Comparison of ENCODE assay signal across 20 cellular contexts in genomic region chr1:164662462-164662861, GRCh38.
DNase-seq lines count a peak whose midpoint lies in the region; ATAC-seq and TF ChIP-seq lines count a peak whose summit lies in the region.
"Had no signal": no experiment of that assay in that cellular context is flagged by ENCODE, and none has a peak within 500 bp of the region (broad histone marks: within the 10 kb centered on the region; RNA-seq: fewer than 3 reads in every experiment).

No MANE protein-coding gene starts in this region.

- TF ChIP-seq POLR2A in esophagus muscularis mucosa (IDR thresholded peaks at IDR 0.05; ENCODE audit: low read depth) = no peak

- H2AFZ ChIP-seq in PC-9 (no peak overlapping the region), neural progenitor cell (replicated peaks) (no peak overlapping the region)
- H2AFZ ChIP-seq: GM23248 had no signal

- intact Hi-C loops in Caco-2 (cut with micrococcal nuclease; ENCODE audit: unreplicated experiment) = loop anchor here (5.0 kb wide), 3 partner anchors 35 to 145 kb away; partner anchors contain the start of gene PBX1
- intact Hi-C loops in PC-9 (cut with micrococcal nuclease; ENCODE audit: unreplicated experiment) = loop anchor here (5.0 kb wide), 1 partner anchor 45 kb away; no protein-coding TSS in a partner anchor
- intact Hi-C loops in esophagus muscularis mucosa (cut with DNase I) = no loop called here
- intact Hi-C loops in upper lobe of right lung (cut with DNase I) = no loop called here

- H4K20me1 ChIP-seq in PC-9 (ENCODE audit: insufficient read depth) (no peaks in the 10 kb centered on the region), neural progenitor cell (ENCODE audit: low read depth) (peaks cover 76% of the 10 kb centered on the region)

- H3K9me2 ChIP-seq in PC-9 (ENCODE audit: insufficient read depth) = no peaks in the 10 kb centered on the region

- no peak overlapping the region for H3K4me2 ChIP-seq in PC-9
- H3K4me2 ChIP-seq in neural progenitor cell = no peak overlapping the region
- H3K4me2 ChIP-seq: KMS-11 had no signal

- H3K4me3 ChIP-seq in Caco-2 (ENCODE audit: low read depth, low read length) (no peak overlapping the region), PC-9 (no peak overlapping the region), esophagus muscularis mucosa (no peak overlapping the region), neural progenitor cell (no peak overlapping the region), upper lobe of right lung (no peak overlapping the region)
- H3K4me3 ChIP-seq: GM23248, MG63 had no signal

- no peaks in the 10 kb centered on the region for H3K36me3 ChIP-seq in Caco-2 (ENCODE audit: control insufficient read depth, insufficient read depth, low read length)
- no peaks in the 10 kb centered on the region for H3K36me3 ChIP-seq in PC-9 (ENCODE audit: low read depth)
- no peaks in the 10 kb centered on the region for H3K36me3 ChIP-seq in esophagus muscularis mucosa
- H3K36me3 ChIP-seq in neural progenitor cell = no peaks in the 10 kb centered on the region
- no peaks in the 10 kb centered on the region for H3K36me3 ChIP-seq in upper lobe of right lung
- H3K36me3 ChIP-seq: BE2C, MG63 had no signal

- TF ChIP-seq CTCF in Caco-2 (IDR thresholded peaks at IDR 0.05; ENCODE audit: insufficient read depth in 1 of 2, low read depth in 1 of 2, low read length in 1 of 2, severe bottlenecking in 1 of 2, unreplicated experiment in 1 of 2) (no peak), PC-9 (conservative IDR thresholded peaks at IDR 0.05) (no peak), esophagus muscularis mucosa (IDR thresholded peaks at IDR 0.05) (peak in 2 of 3 experiments; percentile 14 to 26), neural progenitor cell (IDR thresholded peaks at IDR 0.05) (peak; percentile 8), upper lobe of right lung (IDR thresholded peaks at IDR 0.05) (no peak)

- H3K4me1 Mint-ChIP-seq in Caco-2 (ENCODE audit: low read depth, unreplicated experiment) (peaks cover 47% of the 10 kb centered on the region), neural progenitor cell (peaks cover 10% of the 10 kb centered on the region)

- no peak for ATAC-seq in HG03196 (IDR thresholded peaks at IDR 0.05; ENCODE audit: unreplicated experiment)
- ATAC-seq in HG03571 (IDR thresholded peaks at IDR 0.05; ENCODE audit: unreplicated experiment) = no peak
- ATAC-seq in upper lobe of right lung = no peak
- ATAC-seq: HepG2 had no signal

- no peak for TF ChIP-seq EP300 in esophagus muscularis mucosa (IDR thresholded peaks at IDR 0.05)

- H3K27me3 ChIP-seq in Caco-2 (replicated peaks; ENCODE audit: control insufficient read depth, insufficient read depth, low read length) (no peaks in the 10 kb centered on the region), PC-9 (ENCODE audit: insufficient read depth, low read depth) (no peaks in the 10 kb centered on the region), esophagus muscularis mucosa (no peaks in the 10 kb centered on the region), neural progenitor cell (no peaks in the 10 kb centered on the region), upper lobe of right lung (no peaks in the 10 kb centered on the region)
- H3K27me3 ChIP-seq: BE2C, MG63 had no signal

- H3K9me3 ChIP-seq in Caco-2 (no peaks in the 10 kb centered on the region), PC-9 (ENCODE audit: insufficient read depth, low read depth) (no peaks in the 10 kb centered on the region; the same call in 1 of the 2 replicates), esophagus muscularis mucosa (no peaks in the 10 kb centered on the region), neural progenitor cell (ENCODE audit: low read depth) (no peaks in the 10 kb centered on the region), upper lobe of right lung (no peaks in the 10 kb centered on the region)
- H3K9me3 ChIP-seq: BE2C, MG63 had no signal

- H3K9me3 Mint-ChIP-seq in Caco-2 (ENCODE audit: unreplicated experiment) = peaks cover 9% of the 10 kb centered on the region
- H3K9me3 Mint-ChIP-seq in neural progenitor cell = no peaks in the 10 kb centered on the region

- H3K27me3 Mint-ChIP-seq in Caco-2 (ENCODE audit: insufficient read depth, unreplicated experiment) = no peaks in the 10 kb centered on the region
- no peaks in the 10 kb centered on the region for H3K27me3 Mint-ChIP-seq in neural progenitor cell (ENCODE audit: insufficient read depth, low read depth)
- H3K27me3 Mint-ChIP-seq: CD4-positive, alpha-beta memory T cell had no signal

- 93% methylated on average over 4 of the region's 5 CpGs for WGBS in esophagus muscularis mucosa

- peak overlapping the region; percentile 73 for H3K27ac Mint-ChIP-seq in Caco-2 (ENCODE audit: unreplicated experiment)
- H3K27ac Mint-ChIP-seq in neural progenitor cell = no peak overlapping the region
- H3K27ac Mint-ChIP-seq: CD4-positive, alpha-beta memory T cell had no signal

- no peak overlapping the region for H3K4me3 Mint-ChIP-seq in Caco-2 (ENCODE audit: unreplicated experiment)
- H3K4me3 Mint-ChIP-seq in neural progenitor cell = no peak overlapping the region
- H3K4me3 Mint-ChIP-seq: CD4-positive, alpha-beta memory T cell had no signal

- H3K79me2 ChIP-seq in PC-9 (ENCODE audit: low read depth) = peaks cover 63% of the 10 kb centered on the region
- H3K79me2 ChIP-seq in neural progenitor cell (ENCODE audit: low read depth) = peaks cover 100% of the 10 kb centered on the region

- H3F3A ChIP-seq in PC-9 (ENCODE audit: insufficient read depth, low read depth) = peaks cover 50% of the 10 kb centered on the region
- H3F3A ChIP-seq in neural progenitor cell (ENCODE audit: low read depth) = no peaks in the 10 kb centered on the region

- no peak overlapping the region for H3K9ac ChIP-seq in neural progenitor cell
- H3K9ac ChIP-seq: GM23248, KMS-11 had no signal

- CTCF ChIA-PET in Caco-2 (lab: Charles Lee) (interaction anchor here (1.1 kb wide), 1 partner anchor 43 kb away, joined by 3 read pairs; no protein-coding TSS in a partner anchor), PC-9 (lab: Charles Lee) (no interaction called here)

- H3K27ac ChIP-seq in PC-9 = peak overlapping the region; percentile 99; the same call in 1 of the 2 replicates
- H3K27ac ChIP-seq in esophagus muscularis mucosa (replicated peaks in 1 of 4) = peak overlapping the region in 1 of 4 donors; percentile 7
- no peak overlapping the region for H3K27ac ChIP-seq in neural progenitor cell
- H3K27ac ChIP-seq in upper lobe of right lung = no peak overlapping the region
- H3K27ac ChIP-seq: GM23248, KMS-11 had no signal

- H3K36me3 Mint-ChIP-seq in Caco-2 (ENCODE audit: insufficient read depth, unreplicated experiment) (peaks cover 30% of the 10 kb centered on the region), neural progenitor cell (peaks cover 12% of the 10 kb centered on the region)
- H3K36me3 Mint-ChIP-seq: CD4-positive, alpha-beta memory T cell had no signal

- H3K4me1 ChIP-seq in Caco-2 (peaks cover 76% of the 10 kb centered on the region), PC-9 (replicated peaks; ENCODE audit: insufficient read depth) (peaks cover 61% of the 10 kb centered on the region), esophagus muscularis mucosa (peaks cover 34 to 86% (median 74%) of the 10 kb centered on the region in 4 donors), neural progenitor cell (peaks cover 4% of the 10 kb centered on the region), upper lobe of right lung (peaks cover 18% of the 10 kb centered on the region)
- H3K4me1 ChIP-seq: BE2C had no signal

- BruUV-seq in Caco-2 (replicated peaks; lab: Mats Ljungman, UMichigan) (no TSS peak), PC-9 (replicated peaks; lab: Mats Ljungman, UMichigan) (no TSS peak)

- DNase-seq in Caco-2 (no peak), PC-9 (no peak), esophagus muscularis mucosa (ENCODE audit: extremely low spot score) (no peak), neural progenitor cell (ENCODE audit: low spot score) (peak; percentile 20), pons (ENCODE audit: low spot score) (no peak), upper lobe of right lung (no peak)
- DNase-seq: BE2C; CD4-positive, alpha-beta memory T cell; GF-D8; GM23248; MG63; NCI-H1105; NCI-H1694 treated with DMSO at 0.1 percent for 48 hours; NCI-H2171; NCI-H446 treated with DMSO at 0.1 percent for 48 hours; RPMI8226 had no signal

- POLR2A ChIA-PET in Caco-2 (lab: Charles Lee) = no interaction called here
- POLR2A ChIA-PET in PC-9 (lab: Charles Lee; ENCODE audit: unreplicated experiment) = interaction anchor here (0.6 kb wide), 1 partner anchor 83 kb away, joined by 5 read pairs; no protein-coding TSS in a partner anchor

Comparison
In these comparisons a context has a peak if more than half of its experiments do, and no peak if none do; other contexts are left out.
1. CTCF ChIP-seq: peak in esophagus muscularis mucosa (2 of 3) and neural progenitor cell (single experiment); none in Caco-2 (0 of 2), PC-9 (single experiment) and upper lobe of right lung (single experiment).
2. intact Hi-C loops: an anchor here in Caco-2 (5.0 kb wide) and PC-9 (5.0 kb wide); none called in esophagus muscularis mucosa and upper lobe of right lung.